9 cellular contexts compared by ENCODE assay signal in the genomic region with DNA sequence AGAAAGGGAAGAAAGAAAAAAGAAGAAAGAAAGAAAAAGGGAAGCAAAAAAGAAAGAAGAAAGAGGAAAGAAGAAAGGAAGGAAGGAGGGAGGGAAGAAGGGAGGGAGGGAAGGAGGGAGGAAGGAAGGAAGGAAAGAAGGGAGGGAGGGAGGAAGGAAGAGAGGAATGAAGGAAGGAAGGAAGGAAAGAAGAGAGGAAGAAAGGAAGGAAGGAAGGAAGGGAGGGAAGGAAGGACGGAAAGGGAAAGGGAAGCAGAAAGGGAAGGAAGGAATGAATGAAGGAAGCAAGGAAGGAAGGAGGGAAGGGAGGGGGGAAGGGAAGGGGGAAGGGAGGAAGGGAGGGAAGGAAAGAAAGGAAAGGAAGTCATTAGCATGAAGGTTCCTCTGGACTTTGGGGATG.
"Had no signal": no experiment of that assay in that cellular context is flagged by ENCODE, and none has a peak within 500 bp of the region (broad histone marks: within the 10 kb centered on the region; RNA-seq: fewer than 3 reads in every experiment).

No MANE protein-coding gene starts in this region.

- DNase-seq: H9, HCEC 1CT, HFFc6, IMR-90, KBM-7 had no signal

- H3K4me3 Mint-ChIP-seq: GM23338, H9, HFFc6 had no signal

- H3K4me3 ChIP-seq: GM23338 had no signal

- FAIRE-seq: H1, H54 had no signal

- ATAC-seq: GM23338 had no signal

- H3K27ac ChIP-seq: HL-60 had no signal

- H3K9me3 Mint-ChIP-seq: GM23338, H9 had no signal

- H3K27ac Mint-ChIP-seq: GM23338, H9, HFFc6 had no signal

- H3K4me2 ChIP-seq: GM23338 had no signal

- H2AFZ ChIP-seq: GM23338 had no signal
